8 cellular contexts compared by ENCODE assay signal in the genomic region with DNA sequence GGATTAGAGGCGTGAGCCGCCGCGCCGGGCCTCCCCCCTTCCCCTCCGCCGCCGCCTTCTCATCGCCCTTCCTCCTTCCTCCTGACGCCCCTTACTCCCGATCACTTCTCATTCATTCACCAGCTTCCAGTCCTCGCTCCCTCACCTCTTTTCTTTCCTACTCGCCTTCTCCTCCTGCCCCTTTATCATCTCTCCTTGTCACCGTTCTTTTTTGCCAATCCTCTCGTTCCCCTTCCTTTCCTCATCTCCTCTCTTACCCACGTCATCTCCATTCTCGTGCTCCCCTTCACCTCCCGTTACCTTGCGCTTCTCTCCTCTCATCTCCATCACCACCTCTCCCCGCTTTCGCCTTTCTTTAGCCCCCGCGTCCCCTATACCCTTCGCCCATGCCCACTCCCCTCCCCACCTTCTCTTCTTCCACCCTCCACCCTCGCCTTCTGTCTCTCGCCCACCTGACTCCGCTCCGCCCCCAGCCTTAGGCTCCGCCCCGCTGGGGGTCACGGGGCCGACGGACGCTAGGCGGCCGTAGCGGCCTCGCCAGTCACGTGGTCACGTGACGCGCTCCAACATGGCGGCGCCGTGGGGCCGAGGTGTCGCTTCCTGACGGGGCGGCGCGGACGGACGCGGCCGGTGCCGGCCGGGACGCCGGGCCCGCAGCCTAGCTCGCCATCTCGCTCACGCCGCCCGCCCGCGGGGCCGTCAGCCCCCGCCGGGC. TPM values are rescaled to one million over a fixed set of nuclear protein-coding genes. Genes with fewer than 3 reads are reported as not detected.
DNase-seq lines count a peak whose midpoint lies in the region; ATAC-seq and TF ChIP-seq lines count a peak whose summit lies in the region.

A gene (plus strand): TSS at position 544 of the 715 bp plus-strand sequence. CDS start 179 bp downstream, outside the sequence.

- no peaks in the 10 kb centered on the region for H3K27me3 ChIP-seq in liver (ENCODE audit: control insufficient read depth in 4 of 4, insufficient read depth in 4 of 4, low read length in 3 of 4)

- TF ChIP-seq CTCF in liver (IDR thresholded peaks at IDR 0.05; ENCODE audit: low read depth, low read length, missing input control) = no peak

- DNase-seq in C1 segment of cervical spinal cord (lab: John Stamatoyannopoulos, UW) (peak; percentile 36 to 93 (median 86)), NCI-H82 (lab: John Stamatoyannopoulos, UW) (peak; percentile 97), dermis blood vessel endothelial cell (peak; percentile 95)
- peak; percentile 95 for DNase-seq in activated CD4-positive, alpha-beta T cell treated with anti-CD3 and anti-CD28 coated beads, Interleukin-2, amount 50 U/mL, for 48 hours
- DNase-seq in stimulated activated CD4-positive, alpha-beta T cell treated with anti-CD3 and anti-CD28 coated beads, Interleukin-4, amount 100 ng/mL, for 1 hour = peak; percentile 93

- ATAC-seq in GM19372 (IDR thresholded peaks at IDR 0.05; ENCODE audit: low read depth, unreplicated experiment) (peak; percentile 71), HG03558 (IDR thresholded peaks at IDR 0.05; ENCODE audit: extremely low read depth, unreplicated experiment) (peak; percentile 50)

- under 1% methylated on average over 70 of the region's 70 CpGs for WGBS in liver

- H3K4me3 ChIP-seq in liver (ENCODE audit: low read depth in 1 of 3, low read length in 3 of 3) = peak within 1 kb of the TSS; percentile 73 to 88 (median 84)

- peak within 1 kb of the TSS; percentile 88 for H3K9ac ChIP-seq in liver (ENCODE audit: low read depth in 1 of 2, low read length in 2 of 2)

- H3K27ac ChIP-seq in liver (ENCODE audit: low read depth in 1 of 2, low read length in 2 of 2) = peak within 1 kb of the TSS; percentile 87 to 92

- H3K36me3 ChIP-seq in liver (ENCODE audit: control insufficient read depth in 4 of 4, insufficient read depth in 3 of 4, low read depth in 1 of 4, low read length in 3 of 4) = no peaks in the 10 kb centered on the region

- TF ChIP-seq RAD21 in liver (IDR thresholded peaks at IDR 0.05) = no peak

- H3K9me3 ChIP-seq in liver (ENCODE audit: control insufficient read depth in 4 of 4, low read length in 3 of 4) = no peaks in the 10 kb centered on the region

- H3K4me1 ChIP-seq in liver (ENCODE audit: control insufficient read depth in 4 of 4, insufficient read depth in 4 of 4, low read length in 3 of 4) = peaks cover 0 to 38% (median 35%) of the 10 kb centered on the region in 4 donors

TF ChIP-seq in liver, 16 proteins besides CTCF, POLR2A, EP300 and RAD21:
- TF ChIP-seq GABPA (IDR thresholded peaks at IDR 0.05 in 1 of 2, conservative IDR thresholded peaks at IDR 0.05 in 1 of 2) = no peak
- TF ChIP-seq, protein P1, sequence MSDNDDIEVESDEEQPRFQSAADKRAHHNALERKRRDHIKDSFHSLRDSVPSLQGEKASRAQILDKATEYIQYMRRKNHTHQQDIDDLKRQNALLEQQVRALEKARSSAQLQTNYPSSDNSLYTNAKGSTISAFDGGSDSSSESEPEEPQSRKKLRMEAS (IDR thresholded peaks at IDR 0.05) = no peak
- TF ChIP-seq, protein P2, sequence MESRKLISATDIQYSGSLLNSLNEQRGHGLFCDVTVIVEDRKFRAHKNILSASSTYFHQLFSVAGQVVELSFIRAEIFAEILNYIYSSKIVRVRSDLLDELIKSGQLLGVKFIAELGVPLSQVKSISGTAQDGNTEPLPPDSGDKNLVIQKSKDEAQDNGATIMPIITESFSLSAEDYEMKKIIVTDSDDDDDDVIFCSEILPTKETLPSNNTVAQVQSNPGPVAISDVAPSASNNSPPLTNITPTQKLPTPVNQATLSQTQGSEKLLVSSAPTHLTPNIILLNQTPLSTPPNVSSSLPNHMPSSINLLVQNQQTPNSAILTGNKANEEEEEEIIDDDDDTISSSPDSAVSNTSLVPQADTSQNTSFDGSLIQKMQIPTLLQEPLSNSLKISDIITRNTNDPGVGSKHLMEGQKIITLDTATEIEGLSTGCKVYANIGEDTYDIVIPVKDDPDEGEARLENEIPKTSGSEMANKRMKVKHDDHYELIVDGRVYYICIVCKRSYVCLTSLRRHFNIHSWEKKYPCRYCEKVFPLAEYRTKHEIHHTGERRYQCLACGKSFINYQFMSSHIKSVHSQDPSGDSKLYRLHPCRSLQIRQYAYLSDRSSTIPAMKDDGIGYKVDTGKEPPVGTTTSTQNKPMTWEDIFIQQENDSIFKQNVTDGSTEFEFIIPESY (IDR thresholded peaks at IDR 0.05) = no peak
- TF ChIP-seq, protein P3, sequence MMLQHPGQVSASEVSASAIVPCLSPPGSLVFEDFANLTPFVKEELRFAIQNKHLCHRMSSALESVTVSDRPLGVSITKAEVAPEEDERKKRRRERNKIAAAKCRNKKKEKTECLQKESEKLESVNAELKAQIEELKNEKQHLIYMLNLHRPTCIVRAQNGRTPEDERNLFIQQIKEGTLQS (IDR thresholded peaks at IDR 0.05) = no peak
- TF ChIP-seq, protein P4, sequence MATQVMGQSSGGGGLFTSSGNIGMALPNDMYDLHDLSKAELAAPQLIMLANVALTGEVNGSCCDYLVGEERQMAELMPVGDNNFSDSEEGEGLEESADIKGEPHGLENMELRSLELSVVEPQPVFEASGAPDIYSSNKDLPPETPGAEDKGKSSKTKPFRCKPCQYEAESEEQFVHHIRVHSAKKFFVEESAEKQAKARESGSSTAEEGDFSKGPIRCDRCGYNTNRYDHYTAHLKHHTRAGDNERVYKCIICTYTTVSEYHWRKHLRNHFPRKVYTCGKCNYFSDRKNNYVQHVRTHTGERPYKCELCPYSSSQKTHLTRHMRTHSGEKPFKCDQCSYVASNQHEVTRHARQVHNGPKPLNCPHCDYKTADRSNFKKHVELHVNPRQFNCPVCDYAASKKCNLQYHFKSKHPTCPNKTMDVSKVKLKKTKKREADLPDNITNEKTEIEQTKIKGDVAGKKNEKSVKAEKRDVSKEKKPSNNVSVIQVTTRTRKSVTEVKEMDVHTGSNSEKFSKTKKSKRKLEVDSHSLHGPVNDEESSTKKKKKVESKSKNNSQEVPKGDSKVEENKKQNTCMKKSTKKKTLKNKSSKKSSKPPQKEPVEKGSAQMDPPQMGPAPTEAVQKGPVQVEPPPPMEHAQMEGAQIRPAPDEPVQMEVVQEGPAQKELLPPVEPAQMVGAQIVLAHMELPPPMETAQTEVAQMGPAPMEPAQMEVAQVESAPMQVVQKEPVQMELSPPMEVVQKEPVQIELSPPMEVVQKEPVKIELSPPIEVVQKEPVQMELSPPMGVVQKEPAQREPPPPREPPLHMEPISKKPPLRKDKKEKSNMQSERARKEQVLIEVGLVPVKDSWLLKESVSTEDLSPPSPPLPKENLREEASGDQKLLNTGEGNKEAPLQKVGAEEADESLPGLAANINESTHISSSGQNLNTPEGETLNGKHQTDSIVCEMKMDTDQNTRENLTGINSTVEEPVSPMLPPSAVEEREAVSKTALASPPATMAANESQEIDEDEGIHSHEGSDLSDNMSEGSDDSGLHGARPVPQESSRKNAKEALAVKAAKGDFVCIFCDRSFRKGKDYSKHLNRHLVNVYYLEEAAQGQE (IDR thresholded peaks at IDR 0.05) = peak; percentile 8
- peak; percentile 96 for TF ChIP-seq YY1 (IDR thresholded peaks at IDR 0.05)
- no peak for TF ChIP-seq FOXA2 (IDR thresholded peaks at IDR 0.05)
- peak; percentile 18 for TF ChIP-seq NR2F2 (IDR thresholded peaks at IDR 0.05)
- TF ChIP-seq RXRA (IDR thresholded peaks at IDR 0.05) = peak; percentile 36 to 67
- peak in 1 of 2 donors; percentile 40 for TF ChIP-seq EGR1 (IDR thresholded peaks at IDR 0.05; ENCODE audit: low read depth in 2 of 2)
- TF ChIP-seq SP1 (IDR thresholded peaks at IDR 0.05) = peak; percentile 38

RNA-seq across cellular contexts. Expression of the gene that starts here (rescaled TPM):
- 67.7 and 87.8 TPM in 2 replicates for total RNA-seq in dermis blood vessel endothelial cell
- 10 to 100 TPM; 22.0 to 51.3 TPM for total RNA-seq in liver
- polyA plus RNA-seq in liver = 10 to 100 TPM; 10.3 to 11.2 TPM

Comparison
In these comparisons a context has a peak if more than half of its experiments do, and no peak if none do; other contexts are left out.
1. Peak in every context shown above with its lines: DNase-seq, ATAC-seq, H3K4me3 ChIP-seq and H3K27ac ChIP-seq.